8 cellular contexts compared by ENCODE assay signal in the genomic region with DNA sequence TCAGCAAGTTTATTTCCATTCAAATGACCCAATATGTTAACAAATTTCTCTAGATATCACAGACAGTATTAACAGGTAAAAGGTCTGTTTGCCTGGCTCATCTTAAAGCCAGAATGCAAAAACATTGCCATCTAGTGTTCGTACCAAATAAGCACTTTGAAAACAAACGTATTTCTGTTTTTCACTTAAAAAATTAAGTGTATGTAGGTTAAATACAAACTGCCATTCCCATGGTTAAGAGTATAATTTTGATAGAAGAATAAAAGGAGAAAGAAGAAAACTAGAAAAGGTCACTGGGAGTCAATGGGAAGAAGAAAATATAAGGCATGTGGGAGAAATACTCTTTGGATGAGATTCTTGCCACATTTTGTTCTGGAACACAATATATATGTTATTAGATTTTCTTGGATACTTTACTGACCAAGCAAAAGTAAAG.
DNase-seq lines count a peak whose midpoint lies in the region; ATAC-seq and FAIRE-seq lines count a peak whose summit lies in the region.

No MANE protein-coding gene starts in this region.

- DNase-seq in DMS114 treated with DMSO at 0.1 percent for 48 hours (lab: John Stamatoyannopoulos, UW; ENCODE audit: unreplicated experiment) (peak; percentile 17), KBM-7 (peak; percentile 35), RPMI8226 (peak; percentile 40), fibroblast of the conjunctiva (ENCODE audit: low read depth) (peak; percentile 10), urothelium cell line (ENCODE audit: low spot score) (peak; percentile 11)

- in situ Hi-C loops in KBM-7 (cut with MboI; ENCODE audit: low pct_unique_long_range_greater_than_20kb, low sequenced_read_pairs) = no loop called here

- FAIRE-seq in urothelium cell line (lab: Jason Lieb, UNC) = no peak

- no peak for ATAC-seq in GM18870 (IDR thresholded peaks at IDR 0.05; ENCODE audit: unreplicated experiment)
- ATAC-seq in GM19452 (IDR thresholded peaks at IDR 0.05; ENCODE audit: unreplicated experiment) = no peak
- ATAC-seq in HG03571 (IDR thresholded peaks at IDR 0.05; ENCODE audit: unreplicated experiment) = no peak
